In the genomic region with DNA sequence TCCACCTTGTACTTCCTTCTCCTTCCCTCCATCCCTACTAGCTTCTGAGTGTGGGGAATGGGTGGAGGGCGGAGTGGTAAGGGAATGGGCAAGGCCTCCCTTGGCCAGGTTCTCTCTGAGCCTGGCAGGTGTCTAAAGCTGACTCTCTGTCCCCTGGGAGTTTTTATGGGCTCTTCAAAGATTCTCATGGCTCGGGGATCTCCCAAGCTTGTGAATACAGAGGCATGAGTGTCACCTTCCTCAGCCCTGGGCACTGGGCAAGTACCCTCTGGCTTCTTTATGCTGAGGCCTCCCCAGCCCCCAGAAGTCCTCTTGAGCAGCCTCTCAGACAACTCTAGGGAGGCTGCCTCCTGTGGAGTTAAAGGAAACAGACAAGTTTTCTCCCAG, we compare ENCODE assay signal across 23 cellular contexts. TPM values are rescaled to one million over a fixed set of nuclear protein-coding genes. Genes with fewer than 3 reads are reported as not detected.
DNase-seq lines count a peak whose midpoint lies in the region; ATAC-seq, FAIRE-seq and TF ChIP-seq lines count a peak whose summit lies in the region.
"Had no signal": no experiment of that assay in that cellular context is flagged by ENCODE, and none has a peak within 500 bp of the region (broad histone marks: within the 10 kb centered on the region; RNA-seq: fewer than 3 reads in every experiment).

No MANE protein-coding gene starts in this region.

- peak; percentile 49 for ATAC-seq in activated B cell treated with CpG ODN at 0.5 μM for 24 hours (ENCODE audit: low read depth)

- H3K4me1 Mint-ChIP-seq in activated B cell treated with CpG ODN at 0.5 μM for 24 hours = peaks cover 3% of the 10 kb centered on the region

- H3K4me1 ChIP-seq in HEK293 (ENCODE audit: control insufficient read depth, insufficient read depth, low read length) = peaks cover 7% of the 10 kb centered on the region
- H3K4me1 ChIP-seq in neutrophil (ENCODE audit: control insufficient read depth in 1 of 2, insufficient read depth in 1 of 2, low read depth in 1 of 2, low read length in 1 of 2) = peaks cover 22 to 26% of the 10 kb centered on the region in 2 experiments

- no peaks in the 10 kb centered on the region for H3K36me3 Mint-ChIP-seq in activated B cell treated with CpG ODN at 0.5 μM for 24 hours (ENCODE audit: low read depth)
- H3K36me3 Mint-ChIP-seq: activated naive CD4-positive, alpha-beta T cell treated with anti-CD3 and anti-CD28 coated beads, Interleukin-2, amount 10 ng/mL, durations not matched to agents 7 days and 5 days had no signal

- FAIRE-seq in urothelium cell line (lab: Jason Lieb, UNC) = no peak
- FAIRE-seq: HTR-8/SVneo had no signal

- DNase-seq in NCI-H187 treated with DMSO at 0.1 percent for 48 hours (lab: John Stamatoyannopoulos, UW) = peak; percentile 7
- DNase-seq in NCI-H187 (lab: John Stamatoyannopoulos, UW) = no peak
- DNase-seq in activated B cell treated with CpG ODN at 0.5 μM for 24 hours = no peak
- no peak for DNase-seq in activated naive CD4-positive, alpha-beta T cell treated with Interleukin-2 at 50 U/mL for 16 hours
- DNase-seq in urothelium cell line (ENCODE audit: low spot score) = no peak
- no peak for DNase-seq in putamen (ENCODE audit: low spot score)
- DNase-seq: activated CD4-positive, alpha-beta T cell treated with anti-CD3 and anti-CD28 coated beads, Interleukin-2, amount 50 U/mL, for 48 hours; activated naive CD4-positive, alpha-beta T cell treated with anti-CD3 and anti-CD28 coated beads, Interleukin-2, amount 10 ng/mL, durations not matched to agents 7 days and 5 days; activated T-cell treated with anti-CD3 and anti-CD28 coated beads for 4 hours; aorta; DMS153; effector memory CD4-positive, alpha-beta T cell; left lung; NCI-H446 treated with DMSO at 0.1 percent for 48 hours; Right ventricle myocardium superior; stimulated activated CD4-positive, alpha-beta T cell treated with anti-CD3 and anti-CD28 coated beads, Interleukin-12 subunit alpha, Interleukin-12 subunit beta, amount 100 ng/mL, for 4 hours had no signal

- H3K9me3 Mint-ChIP-seq in activated B cell treated with CpG ODN at 0.5 μM for 24 hours = no peaks in the 10 kb centered on the region
- H3K9me3 Mint-ChIP-seq: activated naive CD4-positive, alpha-beta T cell treated with anti-CD3 and anti-CD28 coated beads, Interleukin-2, amount 10 ng/mL, durations not matched to agents 7 days and 5 days had no signal

- POLR2A ChIA-PET in HEK293 (lab: Yijun Ruan, JAX) (interaction anchor here (1.9 kb wide), 1 partner anchor 32 kb away, joined by 14 read pairs; a partner anchor contains a TSS), activated B cell treated with CpG ODN at 0.5 μM for 24 hours (lab: Charles Lee) (interaction anchor here (0.6 kb wide), 1 partner anchor 8 kb away, joined by 9 read pairs; no protein-coding TSS in a partner anchor)

- no peak overlapping the region for H3K4me3 Mint-ChIP-seq in activated B cell treated with CpG ODN at 0.5 μM for 24 hours
- H3K4me3 Mint-ChIP-seq: activated naive CD4-positive, alpha-beta T cell treated with anti-CD3 and anti-CD28 coated beads, Interleukin-2, amount 10 ng/mL, durations not matched to agents 7 days and 5 days; neural progenitor cell had no signal

- no peaks in the 10 kb centered on the region for H3K27me3 Mint-ChIP-seq in activated B cell treated with CpG ODN at 0.5 μM for 24 hours
- H3K27me3 Mint-ChIP-seq: activated naive CD4-positive, alpha-beta T cell treated with anti-CD3 and anti-CD28 coated beads, Interleukin-2, amount 10 ng/mL, durations not matched to agents 7 days and 5 days had no signal

- no peak for TF ChIP-seq CTCF in HEK293 (tag by site-specific recombination; IDR thresholded peaks at IDR 0.05)
- TF ChIP-seq CTCF in activated B cell treated with CpG ODN at 0.5 μM for 24 hours (IDR thresholded peaks at IDR 0.05) = no peak
- no peak for TF ChIP-seq CTCF in neutrophil (IDR thresholded peaks at IDR 0.05)

- no peak overlapping the region for H3K27ac ChIP-seq in HEK293 (ENCODE audit: extremely low read depth, low read depth, low read length)
- peak overlapping the region; percentile 16 for H3K27ac ChIP-seq in neutrophil
- H3K27ac ChIP-seq: C4-2B, left lung, vagina, VCaP had no signal

- H3K27ac Mint-ChIP-seq in activated B cell treated with CpG ODN at 0.5 μM for 24 hours = no peak overlapping the region
- H3K27ac Mint-ChIP-seq: activated naive CD4-positive, alpha-beta T cell treated with anti-CD3 and anti-CD28 coated beads, Interleukin-2, amount 10 ng/mL, durations not matched to agents 7 days and 5 days; neural progenitor cell had no signal

- CTCF ChIA-PET in HEK293 (lab: Yijun Ruan, JAX) = interaction anchor here (0.5 to 1.0 kb wide), 2 partner anchors 31 to 43 kb away, joined by 3 to 4 read pairs; no protein-coding TSS in a partner anchor
- CTCF ChIA-PET in activated B cell treated with CpG ODN at 0.5 μM for 24 hours (lab: Charles Lee) = no interaction called here

- H3K36me3 ChIP-seq in HEK293 (ENCODE audit: control insufficient read depth in 2 of 2, insufficient read depth in 1 of 2, low read length in 2 of 2) = no peaks in the 10 kb centered on the region
- no peaks in the 10 kb centered on the region for H3K36me3 ChIP-seq in neutrophil
- H3K36me3 ChIP-seq: left lung, neural progenitor cell, vagina had no signal

- no peaks in the 10 kb centered on the region for H3K27me3 ChIP-seq in neutrophil
- H3K27me3 ChIP-seq: left lung, neural progenitor cell, vagina had no signal

- H3K9me3 ChIP-seq in HEK293 (ENCODE audit: control insufficient read depth, insufficient read depth, low read depth, low read length) (no peaks in the 10 kb centered on the region), neutrophil (no peaks in the 10 kb centered on the region)
- H3K9me3 ChIP-seq: left lung, vagina had no signal

- intact Hi-C loops in activated B cell treated with CpG ODN at 0.5 μM for 24 hours (cut with micrococcal nuclease) = no loop called here

- H3K4me3 ChIP-seq in HEK293 (ENCODE audit: low read depth, low read length) = no peak overlapping the region
- no peak overlapping the region for H3K4me3 ChIP-seq in neutrophil (ENCODE audit: low read depth in 1 of 2, low read length in 1 of 2)
- H3K4me3 ChIP-seq: left lung, neural progenitor cell, vagina had no signal

TF ChIP-seq in HEK293, 187 proteins besides CTCF, POLR2A, EP300 and RAD21:
- TF ChIP-seq GLIS1 (tag by site-specific recombination; IDR thresholded peaks at IDR 0.05) (0 out of 2 replicates have a peak, but pooled peaks have one; percentile 8), ZNF335 (tag by site-specific recombination; conservative IDR thresholded peaks at IDR 0.05) (no peak)

RNA-seq across cellular contexts. Expression of a gene that starts 32.5 kb away (rescaled TPM):
- total RNA-seq in activated B cell treated with CpG ODN at 0.5 μM for 24 hours = 225 and 247 TPM in 2 replicates
